10 cellular contexts compared by ENCODE assay signal in genomic region chr3:23161896-23162570, GRCh38. TPM values are rescaled to one million over a fixed set of nuclear protein-coding genes. Genes with fewer than 3 reads are reported as not detected.
DNase-seq lines count a peak whose midpoint lies in the region; ATAC-seq lines count a peak whose summit lies in the region.
"Had no signal": no experiment of that assay in that cellular context is flagged by ENCODE, and none has a peak within 500 bp of the region (broad histone marks: within the 10 kb centered on the region; RNA-seq: fewer than 3 reads in every experiment).

No MANE protein-coding gene starts in this region.

- H3K27me3 ChIP-seq in GM23248 (replicated peaks; ENCODE audit: insufficient read depth) = 0 out of 2 replicates have a peak, but pooled peaks cover 9% of the 10 kb centered on the region
- H3K27me3 ChIP-seq: spleen had no signal

- H3K4me3 ChIP-seq in GM23248 = no peak overlapping the region
- H3K4me3 ChIP-seq: spleen had no signal

- H3K4me2 ChIP-seq in GM23248 (ENCODE audit: unreplicated experiment) = no peak overlapping the region

- no peaks in the 10 kb centered on the region for H3K79me2 ChIP-seq in GM23248 (ENCODE audit: insufficient read depth)

- H3K9ac ChIP-seq in GM23248 = no peak overlapping the region

- no peaks in the 10 kb centered on the region for H3K36me3 ChIP-seq in GM23248 (ENCODE audit: low read depth)
- H3K36me3 ChIP-seq: spleen had no signal

- no peak overlapping the region for H2AFZ ChIP-seq in GM23248

- in situ Hi-C loops in GM23248 (cut with MboI) = no loop called here

- H3K4me1 ChIP-seq in GM23248 (ENCODE audit: insufficient read depth) = peaks cover 9% of the 10 kb centered on the region

- DNase-seq in kidney glomerular epithelial cell (lab: John Stamatoyannopoulos, UW) (no peak), NCI-H2196 treated with DMSO at 0.1 percent for 48 hours (lab: John Stamatoyannopoulos, UW; ENCODE audit: unreplicated experiment) (no peak), GM23248 (no peak), ecto neural progenitor cell (ENCODE audit: low spot score) (no peak)
- DNase-seq: NCI-H2029 treated with DMSO at 0.1 percent for 48 hours, spleen had no signal

- H3K9me2 ChIP-seq in GM23248 (ENCODE audit: insufficient read depth) = no peaks in the 10 kb centered on the region

- peaks cover 4% of the 10 kb centered on the region; the same call in 1 of the 2 replicates for H3F3A ChIP-seq in GM23248 (ENCODE audit: insufficient read depth)

- 96 to 98% methylated on average over 10 of the region's 10 CpGs for WGBS in GM23248 (ENCODE audit: low coverage in 1 of 2, low lambda C conversion rate in 2 of 2, missing lambda C conversion rate in 2 of 2), 2 experiments

- ATAC-seq in GM18498 (IDR thresholded peaks at IDR 0.05; ENCODE audit: unreplicated experiment) (peak; percentile 66), GM21515 (IDR thresholded peaks at IDR 0.05; ENCODE audit: unreplicated experiment) (peak; percentile 54), HG03196 (IDR thresholded peaks at IDR 0.05; ENCODE audit: unreplicated experiment) (peak; percentile 52), esophagus mucosa (peak; percentile 55)

- H4K20me1 ChIP-seq in GM23248 (ENCODE audit: insufficient read depth) = no peaks in the 10 kb centered on the region

- no peaks in the 10 kb centered on the region for H3K9me3 ChIP-seq in GM23248 (ENCODE audit: low read depth)
- H3K9me3 ChIP-seq: spleen had no signal

- no peak overlapping the region for H3K27ac ChIP-seq in GM23248
- H3K27ac ChIP-seq: spleen had no signal

RNA-seq across cellular contexts. Expression of gene UBE2E2, which starts 41.1 kb away (rescaled TPM):
- total RNA-seq in esophagus mucosa = 33.9 TPM
- 29.0 and 31.9 TPM in 2 replicates for total RNA-seq in GM23248 (2014; rRNA removed; shearing (Covaris generic))
- 70.2 and 75.4 TPM in 2 replicates for polyA plus RNA-seq in GM23248 (2016; fragmentation: Nextera tagmentation; extraction: Ambion mirVana)
